In the genomic region with DNA sequence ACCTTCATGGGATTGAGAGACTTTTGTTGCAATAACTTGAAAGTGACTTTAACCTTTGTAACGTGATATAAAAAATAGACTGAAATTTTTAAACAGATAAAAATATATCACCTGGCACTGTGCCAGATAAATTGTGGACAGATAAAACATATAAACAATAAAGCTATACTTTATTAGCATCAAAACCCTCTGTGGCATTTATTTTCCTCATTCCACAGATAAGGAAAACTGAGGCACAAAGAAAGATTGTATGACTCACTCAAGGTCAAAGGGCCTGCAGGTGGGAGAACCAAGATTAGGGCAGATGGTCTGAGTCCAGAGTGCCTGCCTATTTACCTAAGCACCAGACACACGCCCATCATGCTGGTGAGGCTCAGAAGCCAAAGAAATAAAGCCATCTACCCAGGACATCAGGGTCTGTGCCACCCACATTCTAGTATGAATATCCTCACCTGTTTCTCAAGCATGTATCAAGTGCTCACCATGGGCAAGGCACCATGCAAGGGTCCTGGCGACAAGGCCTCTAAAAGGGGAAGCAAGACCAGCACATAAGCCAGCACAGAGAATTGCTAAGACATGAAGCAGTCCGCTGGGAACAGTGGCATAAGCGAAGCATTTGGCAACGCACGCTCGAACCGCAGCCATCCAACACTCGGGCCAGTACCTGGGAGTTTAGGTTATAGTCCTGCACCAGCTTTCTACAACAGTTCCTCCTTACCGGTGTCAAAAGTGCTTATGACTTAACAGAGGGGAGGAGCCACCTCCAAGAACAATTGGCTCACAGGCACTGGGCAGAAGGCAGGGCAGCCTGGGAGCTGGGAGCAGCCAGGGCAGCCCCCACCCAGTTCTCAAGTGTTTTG, we compare ENCODE assay signal across 2 cellular contexts.
TF ChIP-seq lines count a peak whose summit lies in the region.

No MANE protein-coding gene starts in this region.

TF ChIP-seq in A549, 52 proteins besides CTCF, POLR2A, EP300 and RAD21 (continued from another document):
- TF ChIP-seq BHLHE40 (IDR thresholded peaks at IDR 0.05; ENCODE audit: low read depth, low read length): no peak
TF ChIP-seq in A549: peak in this region for 0.

TF ChIP-seq in HCT116, 20 proteins besides CTCF, POLR2A, EP300 and RAD21 (continued from another document):
- TF ChIP-seq JUND (IDR thresholded peaks at IDR 0.05) (no peak), EGR1 (IDR thresholded peaks at IDR 0.05; ENCODE audit: low read depth) (no peak), SRF (IDR thresholded peaks at IDR 0.05; ENCODE audit: low read depth) (no peak), CBX3 (IDR thresholded peaks at IDR 0.05; ENCODE audit: low read depth) (no peak), ZNF274 (IDR thresholded peaks at IDR 0.05; ENCODE audit: low read depth, low read length) (no peak), ELF1 (IDR thresholded peaks at IDR 0.05; ENCODE audit: borderline replicate concordance, low read depth) (no peak), ZFX (IDR thresholded peaks at IDR 0.05) (no peak), POLR2AphosphoS5 (IDR thresholded peaks at IDR 0.05; ENCODE audit: low read depth, low read length) (no peak), CEBPB (IDR thresholded peaks at IDR 0.05; ENCODE audit: low read depth) (no peak)
- TF ChIP-seq, protein P1, sequence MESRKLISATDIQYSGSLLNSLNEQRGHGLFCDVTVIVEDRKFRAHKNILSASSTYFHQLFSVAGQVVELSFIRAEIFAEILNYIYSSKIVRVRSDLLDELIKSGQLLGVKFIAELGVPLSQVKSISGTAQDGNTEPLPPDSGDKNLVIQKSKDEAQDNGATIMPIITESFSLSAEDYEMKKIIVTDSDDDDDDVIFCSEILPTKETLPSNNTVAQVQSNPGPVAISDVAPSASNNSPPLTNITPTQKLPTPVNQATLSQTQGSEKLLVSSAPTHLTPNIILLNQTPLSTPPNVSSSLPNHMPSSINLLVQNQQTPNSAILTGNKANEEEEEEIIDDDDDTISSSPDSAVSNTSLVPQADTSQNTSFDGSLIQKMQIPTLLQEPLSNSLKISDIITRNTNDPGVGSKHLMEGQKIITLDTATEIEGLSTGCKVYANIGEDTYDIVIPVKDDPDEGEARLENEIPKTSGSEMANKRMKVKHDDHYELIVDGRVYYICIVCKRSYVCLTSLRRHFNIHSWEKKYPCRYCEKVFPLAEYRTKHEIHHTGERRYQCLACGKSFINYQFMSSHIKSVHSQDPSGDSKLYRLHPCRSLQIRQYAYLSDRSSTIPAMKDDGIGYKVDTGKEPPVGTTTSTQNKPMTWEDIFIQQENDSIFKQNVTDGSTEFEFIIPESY (IDR thresholded peaks at IDR 0.05; ENCODE audit: extremely low read depth, insufficient replicate concordance, low read length): no peak
- TF ChIP-seq, protein P2, sequence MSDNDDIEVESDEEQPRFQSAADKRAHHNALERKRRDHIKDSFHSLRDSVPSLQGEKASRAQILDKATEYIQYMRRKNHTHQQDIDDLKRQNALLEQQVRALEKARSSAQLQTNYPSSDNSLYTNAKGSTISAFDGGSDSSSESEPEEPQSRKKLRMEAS (IDR thresholded peaks at IDR 0.05): no peak
- TF ChIP-seq, protein P3, sequence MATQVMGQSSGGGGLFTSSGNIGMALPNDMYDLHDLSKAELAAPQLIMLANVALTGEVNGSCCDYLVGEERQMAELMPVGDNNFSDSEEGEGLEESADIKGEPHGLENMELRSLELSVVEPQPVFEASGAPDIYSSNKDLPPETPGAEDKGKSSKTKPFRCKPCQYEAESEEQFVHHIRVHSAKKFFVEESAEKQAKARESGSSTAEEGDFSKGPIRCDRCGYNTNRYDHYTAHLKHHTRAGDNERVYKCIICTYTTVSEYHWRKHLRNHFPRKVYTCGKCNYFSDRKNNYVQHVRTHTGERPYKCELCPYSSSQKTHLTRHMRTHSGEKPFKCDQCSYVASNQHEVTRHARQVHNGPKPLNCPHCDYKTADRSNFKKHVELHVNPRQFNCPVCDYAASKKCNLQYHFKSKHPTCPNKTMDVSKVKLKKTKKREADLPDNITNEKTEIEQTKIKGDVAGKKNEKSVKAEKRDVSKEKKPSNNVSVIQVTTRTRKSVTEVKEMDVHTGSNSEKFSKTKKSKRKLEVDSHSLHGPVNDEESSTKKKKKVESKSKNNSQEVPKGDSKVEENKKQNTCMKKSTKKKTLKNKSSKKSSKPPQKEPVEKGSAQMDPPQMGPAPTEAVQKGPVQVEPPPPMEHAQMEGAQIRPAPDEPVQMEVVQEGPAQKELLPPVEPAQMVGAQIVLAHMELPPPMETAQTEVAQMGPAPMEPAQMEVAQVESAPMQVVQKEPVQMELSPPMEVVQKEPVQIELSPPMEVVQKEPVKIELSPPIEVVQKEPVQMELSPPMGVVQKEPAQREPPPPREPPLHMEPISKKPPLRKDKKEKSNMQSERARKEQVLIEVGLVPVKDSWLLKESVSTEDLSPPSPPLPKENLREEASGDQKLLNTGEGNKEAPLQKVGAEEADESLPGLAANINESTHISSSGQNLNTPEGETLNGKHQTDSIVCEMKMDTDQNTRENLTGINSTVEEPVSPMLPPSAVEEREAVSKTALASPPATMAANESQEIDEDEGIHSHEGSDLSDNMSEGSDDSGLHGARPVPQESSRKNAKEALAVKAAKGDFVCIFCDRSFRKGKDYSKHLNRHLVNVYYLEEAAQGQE (IDR thresholded peaks at IDR 0.05; ENCODE audit: low read depth): no peak
